In the genomic region with DNA sequence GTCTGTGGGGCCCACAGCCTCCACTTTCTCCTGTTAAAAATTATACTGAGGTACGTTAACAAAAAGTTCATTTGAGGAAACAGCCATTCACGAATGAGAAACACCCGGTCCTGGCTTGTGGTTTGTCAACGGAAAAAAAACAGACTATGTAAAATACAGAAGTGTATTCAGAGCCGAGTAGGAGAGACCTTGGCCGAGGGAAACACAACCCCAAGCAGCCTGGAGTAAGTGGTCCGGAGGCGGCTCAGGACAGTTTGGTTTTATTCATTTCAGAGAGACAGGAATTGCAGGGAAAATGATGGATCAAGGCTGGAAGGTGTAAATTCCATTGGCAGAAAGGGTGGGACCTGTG, we compare ENCODE assay signal across 8 cellular contexts. TPM values are rescaled to one million over a fixed set of nuclear protein-coding genes. Genes with fewer than 3 reads are reported as not detected.
DNase-seq lines count a peak whose midpoint lies in the region; ATAC-seq lines count a peak whose summit lies in the region.

No MANE protein-coding gene starts in this region.

- peak overlapping the region; percentile 81 for H3K4me3 Mint-ChIP-seq in central memory CD8-positive, alpha-beta T cell

- H3K27me3 ChIP-seq in MG63 (no peaks in the 10 kb centered on the region), mucosa of stomach (ENCODE audit: control insufficient read depth, insufficient read depth, low read length) (no peaks in the 10 kb centered on the region)

- H3K27me3 Mint-ChIP-seq in central memory CD8-positive, alpha-beta T cell = no peaks in the 10 kb centered on the region

- peaks cover 12% of the 10 kb centered on the region for H3K4me1 Mint-ChIP-seq in central memory CD8-positive, alpha-beta T cell

- H3K9me3 ChIP-seq in MG63 = peaks cover 20% of the 10 kb centered on the region
- H3K9me3 ChIP-seq in mucosa of stomach (ENCODE audit: control insufficient read depth, low read length) = no peaks in the 10 kb centered on the region

- DNase-seq in MG63 (no peak), NCI-H345 (lab: John Stamatoyannopoulos, UW) (no peak), posterior cingulate gyrus (no peak), COLO668 (lab: John Stamatoyannopoulos, UW; ENCODE audit: unreplicated experiment) (no peak), C1 segment of cervical spinal cord (lab: John Stamatoyannopoulos, UW) (no peak)
- DNase-seq in central memory CD8-positive, alpha-beta T cell (ENCODE audit: low spot score in 2 of 2) = no peak

- H3K36me3 ChIP-seq in MG63 (no peaks in the 10 kb centered on the region), mucosa of stomach (ENCODE audit: control insufficient read depth, insufficient read depth, low read length) (no peaks in the 10 kb centered on the region)

- no peak overlapping the region for H3K27ac Mint-ChIP-seq in central memory CD8-positive, alpha-beta T cell (ENCODE audit: low read depth)

- peak overlapping the region; percentile 45 for H3K4me3 ChIP-seq in MG63
- peak overlapping the region; percentile 5 for H3K4me3 ChIP-seq in mucosa of stomach (ENCODE audit: low read length)

- no peaks in the 10 kb centered on the region for H3K9me3 Mint-ChIP-seq in central memory CD8-positive, alpha-beta T cell

- H3K9ac ChIP-seq in mucosa of stomach (ENCODE audit: low read length) = peak overlapping the region; percentile 60

- peaks cover 4% of the 10 kb centered on the region for H3K4me1 ChIP-seq in mucosa of stomach (ENCODE audit: control insufficient read depth, insufficient read depth, low read length)

- peak; percentile 10 for ATAC-seq in GM19023 (IDR thresholded peaks at IDR 0.05; ENCODE audit: unreplicated experiment)
- peak; percentile 20 for ATAC-seq in central memory CD8-positive, alpha-beta T cell (replicated peaks; ENCODE audit: extremely low read depth, poor library complexity, severe bottlenecking)

- peaks cover 2% of the 10 kb centered on the region for H3K36me3 Mint-ChIP-seq in central memory CD8-positive, alpha-beta T cell (ENCODE audit: insufficient read depth)

- intact Hi-C loops in posterior cingulate gyrus (cut with DNase I) = no loop called here

RNA-seq across cellular contexts. Expression of a gene that starts 0.7 kb away (rescaled TPM):
- 0.40 and 0.64 TPM in 2 replicates for total RNA-seq in MG63 (2014; rRNA removed; shearing (Covaris generic); ENCODE audit: low replicate concordance)

RNA-seq across cellular contexts. Expression of a gene that starts 35.2 kb away (rescaled TPM):
- total RNA-seq in MG63 (2014; rRNA removed; shearing (Covaris generic); ENCODE audit: low replicate concordance) = 13.6 and 20.9 TPM in 2 replicates

RNA-seq across cellular contexts. Expression of a gene that starts 38.3 kb away (rescaled TPM):
- total RNA-seq in MG63 (2014; rRNA removed; shearing (Covaris generic); ENCODE audit: low replicate concordance) = not detected in 2 replicates

RNA-seq across cellular contexts. Expression of a gene that starts 50.9 kb away (rescaled TPM):
- total RNA-seq in MG63 (2014; rRNA removed; shearing (Covaris generic); ENCODE audit: low replicate concordance) = not detected in 2 replicates
